Comparison of ENCODE assay signal across 1 cellular context in the genomic region with DNA sequence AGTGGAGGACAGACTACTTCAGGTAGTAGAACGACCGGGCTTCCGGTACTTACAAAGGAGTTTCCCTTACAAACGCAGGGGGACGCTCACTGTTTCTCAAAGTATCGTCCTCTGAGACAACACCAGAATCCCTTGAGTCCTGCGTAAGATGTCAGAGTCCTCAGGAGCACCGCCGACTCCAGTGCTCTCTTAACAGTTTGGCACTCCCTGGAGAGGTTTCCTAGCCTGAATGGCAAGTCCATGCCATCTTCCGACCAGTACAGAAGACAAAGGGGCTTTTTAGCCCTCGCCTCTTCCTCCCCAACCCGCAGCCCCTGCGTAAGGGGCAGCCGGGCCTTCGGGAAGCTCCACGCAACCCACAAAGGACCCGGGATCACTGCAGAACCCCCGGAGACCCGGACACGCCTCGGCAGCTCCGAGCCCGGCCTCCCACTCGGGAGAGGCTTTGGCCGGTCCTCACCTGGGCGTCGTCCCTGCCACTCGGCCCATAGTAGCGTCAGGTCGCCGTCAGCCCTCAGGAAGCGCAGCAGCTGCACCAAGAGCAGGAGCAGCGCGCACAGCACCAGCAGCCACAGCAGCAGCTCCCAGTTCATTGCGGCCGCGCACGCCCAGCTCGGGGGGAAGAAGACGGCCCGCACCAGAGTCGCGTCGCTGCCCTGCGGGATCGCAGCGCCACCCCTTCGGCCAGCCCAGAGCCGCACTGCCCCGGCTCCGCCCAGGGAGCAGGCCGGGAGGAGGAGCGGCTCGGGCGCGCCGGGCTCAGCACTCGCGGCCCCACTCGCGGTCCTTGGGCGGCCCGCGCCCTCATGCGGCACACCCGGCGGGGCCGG.
TF ChIP-seq lines count a peak whose summit lies in the region.

A gene with protein sequence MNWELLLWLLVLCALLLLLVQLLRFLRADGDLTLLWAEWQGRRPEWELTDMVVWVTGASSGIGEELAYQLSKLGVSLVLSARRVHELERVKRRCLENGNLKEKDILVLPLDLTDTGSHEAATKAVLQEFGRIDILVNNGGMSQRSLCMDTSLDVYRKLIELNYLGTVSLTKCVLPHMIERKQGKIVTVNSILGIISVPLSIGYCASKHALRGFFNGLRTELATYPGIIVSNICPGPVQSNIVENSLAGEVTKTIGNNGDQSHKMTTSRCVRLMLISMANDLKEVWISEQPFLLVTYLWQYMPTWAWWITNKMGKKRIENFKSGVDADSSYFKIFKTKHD (minus strand): TSS at position 682 of the 830 bp plus-strand sequence. CDS start 89 bp downstream, at position 593.

TF ChIP-seq in HepG2, 621 proteins besides CTCF, POLR2A, EP300 and RAD21 (continued from another document and continues in another):
- TF ChIP-seq, protein P1, sequence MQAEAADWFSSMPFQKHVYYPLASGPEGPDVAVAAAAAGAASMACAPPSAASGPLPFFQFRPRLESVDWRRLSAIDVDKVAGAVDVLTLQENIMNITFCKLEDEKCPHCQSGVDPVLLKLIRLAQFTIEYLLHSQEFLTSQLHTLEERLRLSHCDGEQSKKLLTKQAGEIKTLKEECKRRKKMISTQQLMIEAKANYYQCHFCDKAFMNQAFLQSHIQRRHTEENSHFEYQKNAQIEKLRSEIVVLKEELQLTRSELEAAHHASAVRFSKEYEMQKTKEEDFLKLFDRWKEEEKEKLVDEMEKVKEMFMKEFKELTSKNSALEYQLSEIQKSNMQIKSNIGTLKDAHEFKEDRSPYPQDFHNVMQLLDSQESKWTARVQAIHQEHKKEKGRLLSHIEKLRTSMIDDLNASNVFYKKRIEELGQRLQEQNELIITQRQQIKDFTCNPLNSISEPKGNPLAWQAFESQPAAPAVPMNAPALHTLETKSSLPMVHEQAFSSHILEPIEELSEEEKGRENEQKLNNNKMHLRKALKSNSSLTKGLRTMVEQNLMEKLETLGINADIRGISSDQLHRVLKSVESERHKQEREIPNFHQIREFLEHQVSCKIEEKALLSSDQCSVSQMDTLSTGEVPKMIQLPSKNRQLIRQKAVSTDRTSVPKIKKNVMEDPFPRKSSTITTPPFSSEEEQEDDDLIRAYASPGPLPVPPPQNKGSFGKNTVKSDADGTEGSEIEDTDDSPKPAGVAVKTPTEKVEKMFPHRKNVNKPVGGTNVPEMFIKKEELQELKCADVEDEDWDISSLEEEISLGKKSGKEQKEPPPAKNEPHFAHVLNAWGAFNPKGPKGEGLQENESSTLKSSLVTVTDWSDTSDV (CRISPR knock-in tag; IDR thresholded peaks at IDR 0.05), result no peak
- TF ChIP-seq DPF2 (CRISPR knock-in tag; IDR thresholded peaks at IDR 0.05; ENCODE audit: borderline replicate concordance, low read depth) (no peak), PHF21A (CRISPR knock-in tag; IDR thresholded peaks at IDR 0.05) (peak; percentile 69), SNAI1 (CRISPR knock-in tag; IDR thresholded peaks at IDR 0.05; ENCODE audit: borderline replicate concordance) (0 out of 2 replicates have a peak, but pooled peaks have one; percentile 59), KMT2A (CRISPR knock-in tag; IDR thresholded peaks at IDR 0.05) (peak; percentile 83), ZIK1 (CRISPR knock-in tag; IDR thresholded peaks at IDR 0.05; ENCODE audit: borderline replicate concordance, low read depth) (peak; percentile 84; the same call in 1 of the 2 replicates), JUNB (CRISPR knock-in tag; IDR thresholded peaks at IDR 0.05; ENCODE audit: borderline replicate concordance) (no peak), IKZF4 (CRISPR knock-in tag; IDR thresholded peaks at IDR 0.05; ENCODE audit: borderline replicate concordance, low read depth, not compliant biosample characterization) (peak; percentile 93), CENPT (CRISPR knock-in tag; IDR thresholded peaks at IDR 0.05; ENCODE audit: low read depth) (no peak), DMAP1 (CRISPR knock-in tag; IDR thresholded peaks at IDR 0.05) (peak; percentile 41; the same call in 1 of the 2 replicates), ZNF33B (CRISPR knock-in tag; IDR thresholded peaks at IDR 0.05) (0 out of 2 replicates have a peak, but pooled peaks have one; percentile 85), SYNCRIP (IDR thresholded peaks at IDR 0.05; ENCODE audit: insufficient read depth, low read depth, low read length) (no peak), ZNF670 (CRISPR knock-in tag; IDR thresholded peaks at IDR 0.05; ENCODE audit: borderline replicate concordance) (peak; percentile 20; the same call in 1 of the 2 replicates), CC2D1A (CRISPR knock-in tag; IDR thresholded peaks at IDR 0.05) (no peak), KAT7 (CRISPR knock-in tag; IDR thresholded peaks at IDR 0.05; ENCODE audit: borderline replicate concordance) (peak; percentile 91), ASH2L (IDR thresholded peaks at IDR 0.05; ENCODE audit: insufficient read length, low read depth, low read length) (peak; percentile 57), FOXO1 (CRISPR knock-in tag; IDR thresholded peaks at IDR 0.05) (peak; percentile 48), CHCHD3 (CRISPR knock-in tag; IDR thresholded peaks at IDR 0.05) (no peak), SALL2 (CRISPR knock-in tag; IDR thresholded peaks at IDR 0.05) (peak; percentile 78; the same call in 1 of the 2 replicates), REPIN1 (CRISPR knock-in tag; IDR thresholded peaks at IDR 0.05; ENCODE audit: borderline replicate concordance, low read depth) (0 out of 2 replicates have a peak, but pooled peaks have one; percentile 58), ZNF225 (CRISPR knock-in tag; IDR thresholded peaks at IDR 0.05) (peak; percentile 57; the same call in 1 of the 2 replicates), ZNF567 (CRISPR knock-in tag; IDR thresholded peaks at IDR 0.05; ENCODE audit: borderline replicate concordance) (0 out of 2 replicates have a peak, but pooled peaks have one; percentile 13), ZMYM4 (CRISPR knock-in tag; IDR thresholded peaks at IDR 0.05) (peak; percentile 84), MTF2 (CRISPR knock-in tag; IDR thresholded peaks at IDR 0.05; ENCODE audit: borderline replicate concordance) (peak; percentile 94; the same call in 1 of the 2 replicates), REXO4 (CRISPR knock-in tag; IDR thresholded peaks at IDR 0.05; ENCODE audit: borderline replicate concordance) (no peak), TARDBP (CRISPR knock-in tag; IDR thresholded peaks at IDR 0.05) (no peak), NONO (IDR thresholded peaks at IDR 0.05) (no peak), NONO (CRISPR knock-in tag; conservative IDR thresholded peaks at IDR 0.05) (peak; percentile 86), SMAD1 (CRISPR knock-in tag; IDR thresholded peaks at IDR 0.05; ENCODE audit: borderline replicate concordance, low read depth) (no peak), DR1 (CRISPR knock-in tag; IDR thresholded peaks at IDR 0.05) (peak; percentile 70; the same call in 1 of the 2 replicates), YEATS4 (CRISPR knock-in tag; IDR thresholded peaks at IDR 0.05; ENCODE audit: borderline replicate concordance) (peak; percentile 78), ZNF251 (CRISPR knock-in tag; IDR thresholded peaks at IDR 0.05) (no peak), RFXAP (CRISPR knock-in tag; IDR thresholded peaks at IDR 0.05; ENCODE audit: borderline replicate concordance) (peak; percentile 59; the same call in 1 of the 2 replicates), TAF1 (CRISPR knock-in tag; IDR thresholded peaks at IDR 0.05) (peak; percentile 91), ZNF556 (CRISPR knock-in tag; IDR thresholded peaks at IDR 0.05; ENCODE audit: borderline replicate concordance) (peak; percentile 87; the same call in 1 of the 2 replicates), ELF3 (CRISPR knock-in tag; IDR thresholded peaks at IDR 0.05) (peak; percentile 57; the same call in 1 of the 2 replicates), ZNF747 (CRISPR knock-in tag; IDR thresholded peaks at IDR 0.05; ENCODE audit: borderline replicate concordance) (peak; percentile 73)
- TF ChIP-seq, protein P2, sequence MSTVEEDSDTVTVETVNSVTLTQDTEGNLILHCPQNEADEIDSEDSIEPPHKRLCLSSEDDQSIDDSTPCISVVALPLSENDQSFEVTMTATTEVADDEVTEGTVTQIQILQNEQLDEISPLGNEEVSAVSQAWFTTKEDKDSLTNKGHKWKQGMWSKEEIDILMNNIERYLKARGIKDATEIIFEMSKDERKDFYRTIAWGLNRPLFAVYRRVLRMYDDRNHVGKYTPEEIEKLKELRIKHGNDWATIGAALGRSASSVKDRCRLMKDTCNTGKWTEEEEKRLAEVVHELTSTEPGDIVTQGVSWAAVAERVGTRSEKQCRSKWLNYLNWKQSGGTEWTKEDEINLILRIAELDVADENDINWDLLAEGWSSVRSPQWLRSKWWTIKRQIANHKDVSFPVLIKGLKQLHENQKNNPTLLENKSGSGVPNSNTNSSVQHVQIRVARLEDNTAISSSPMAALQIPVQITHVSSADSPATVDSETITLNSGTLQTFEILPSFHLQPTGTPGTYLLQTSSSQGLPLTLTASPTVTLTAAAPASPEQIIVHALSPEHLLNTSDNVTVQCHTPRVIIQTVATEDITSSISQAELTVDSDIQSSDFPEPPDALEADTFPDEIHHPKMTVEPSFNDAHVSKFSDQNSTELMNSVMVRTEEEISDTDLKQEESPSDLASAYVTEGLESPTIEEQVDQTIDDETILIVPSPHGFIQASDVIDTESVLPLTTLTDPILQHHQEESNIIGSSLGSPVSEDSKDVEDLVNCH (CRISPR knock-in tag; IDR thresholded peaks at IDR 0.05), result no peak
- TF ChIP-seq, protein P3, sequence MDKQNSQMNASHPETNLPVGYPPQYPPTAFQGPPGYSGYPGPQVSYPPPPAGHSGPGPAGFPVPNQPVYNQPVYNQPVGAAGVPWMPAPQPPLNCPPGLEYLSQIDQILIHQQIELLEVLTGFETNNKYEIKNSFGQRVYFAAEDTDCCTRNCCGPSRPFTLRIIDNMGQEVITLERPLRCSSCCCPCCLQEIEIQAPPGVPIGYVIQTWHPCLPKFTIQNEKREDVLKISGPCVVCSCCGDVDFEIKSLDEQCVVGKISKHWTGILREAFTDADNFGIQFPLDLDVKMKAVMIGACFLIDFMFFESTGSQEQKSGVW (CRISPR knock-in tag; IDR thresholded peaks at IDR 0.05; ENCODE audit: borderline replicate concordance), result no peak
- TF ChIP-seq, protein P4, sequence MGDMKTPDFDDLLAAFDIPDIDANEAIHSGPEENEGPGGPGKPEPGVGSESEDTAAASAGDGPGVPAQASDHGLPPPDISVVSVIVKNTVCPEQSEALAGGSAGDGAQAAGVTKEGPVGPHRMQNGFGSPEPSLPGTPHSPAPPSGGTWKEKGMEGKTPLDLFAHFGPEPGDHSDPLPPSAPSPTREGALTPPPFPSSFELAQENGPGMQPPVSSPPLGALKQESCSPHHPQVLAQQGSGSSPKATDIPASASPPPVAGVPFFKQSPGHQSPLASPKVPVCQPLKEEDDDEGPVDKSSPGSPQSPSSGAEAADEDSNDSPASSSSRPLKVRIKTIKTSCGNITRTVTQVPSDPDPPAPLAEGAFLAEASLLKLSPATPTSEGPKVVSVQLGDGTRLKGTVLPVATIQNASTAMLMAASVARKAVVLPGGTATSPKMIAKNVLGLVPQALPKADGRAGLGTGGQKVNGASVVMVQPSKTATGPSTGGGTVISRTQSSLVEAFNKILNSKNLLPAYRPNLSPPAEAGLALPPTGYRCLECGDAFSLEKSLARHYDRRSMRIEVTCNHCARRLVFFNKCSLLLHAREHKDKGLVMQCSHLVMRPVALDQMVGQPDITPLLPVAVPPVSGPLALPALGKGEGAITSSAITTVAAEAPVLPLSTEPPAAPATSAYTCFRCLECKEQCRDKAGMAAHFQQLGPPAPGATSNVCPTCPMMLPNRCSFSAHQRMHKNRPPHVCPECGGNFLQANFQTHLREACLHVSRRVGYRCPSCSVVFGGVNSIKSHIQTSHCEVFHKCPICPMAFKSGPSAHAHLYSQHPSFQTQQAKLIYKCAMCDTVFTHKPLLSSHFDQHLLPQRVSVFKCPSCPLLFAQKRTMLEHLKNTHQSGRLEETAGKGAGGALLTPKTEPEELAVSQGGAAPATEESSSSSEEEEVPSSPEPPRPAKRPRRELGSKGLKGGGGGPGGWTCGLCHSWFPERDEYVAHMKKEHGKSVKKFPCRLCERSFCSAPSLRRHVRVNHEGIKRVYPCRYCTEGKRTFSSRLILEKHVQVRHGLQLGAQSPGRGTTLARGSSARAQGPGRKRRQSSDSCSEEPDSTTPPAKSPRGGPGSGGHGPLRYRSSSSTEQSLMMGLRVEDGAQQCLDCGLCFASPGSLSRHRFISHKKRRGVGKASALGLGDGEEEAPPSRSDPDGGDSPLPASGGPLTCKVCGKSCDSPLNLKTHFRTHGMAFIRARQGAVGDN (CRISPR knock-in tag; IDR thresholded peaks at IDR 0.05), result peak; percentile 93
- TF ChIP-seq, protein P5, sequence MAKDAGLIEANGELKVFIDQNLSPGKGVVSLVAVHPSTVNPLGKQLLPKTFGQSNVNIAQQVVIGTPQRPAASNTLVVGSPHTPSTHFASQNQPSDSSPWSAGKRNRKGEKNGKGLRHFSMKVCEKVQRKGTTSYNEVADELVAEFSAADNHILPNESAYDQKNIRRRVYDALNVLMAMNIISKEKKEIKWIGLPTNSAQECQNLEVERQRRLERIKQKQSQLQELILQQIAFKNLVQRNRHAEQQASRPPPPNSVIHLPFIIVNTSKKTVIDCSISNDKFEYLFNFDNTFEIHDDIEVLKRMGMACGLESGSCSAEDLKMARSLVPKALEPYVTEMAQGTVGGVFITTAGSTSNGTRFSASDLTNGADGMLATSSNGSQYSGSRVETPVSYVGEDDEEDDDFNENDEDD (CRISPR knock-in tag; IDR thresholded peaks at IDR 0.05; ENCODE audit: borderline replicate concordance), result peak; percentile 21; the same call in 1 of the 2 replicates
- TF ChIP-seq, protein P6, sequence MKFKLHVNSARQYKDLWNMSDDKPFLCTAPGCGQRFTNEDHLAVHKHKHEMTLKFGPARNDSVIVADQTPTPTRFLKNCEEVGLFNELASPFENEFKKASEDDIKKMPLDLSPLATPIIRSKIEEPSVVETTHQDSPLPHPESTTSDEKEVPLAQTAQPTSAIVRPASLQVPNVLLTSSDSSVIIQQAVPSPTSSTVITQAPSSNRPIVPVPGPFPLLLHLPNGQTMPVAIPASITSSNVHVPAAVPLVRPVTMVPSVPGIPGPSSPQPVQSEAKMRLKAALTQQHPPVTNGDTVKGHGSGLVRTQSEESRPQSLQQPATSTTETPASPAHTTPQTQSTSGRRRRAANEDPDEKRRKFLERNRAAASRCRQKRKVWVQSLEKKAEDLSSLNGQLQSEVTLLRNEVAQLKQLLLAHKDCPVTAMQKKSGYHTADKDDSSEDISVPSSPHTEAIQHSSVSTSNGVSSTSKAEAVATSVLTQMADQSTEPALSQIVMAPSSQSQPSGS (CRISPR knock-in tag; IDR thresholded peaks at IDR 0.05), result peak; percentile 44; the same call in 1 of the 2 replicates
- TF ChIP-seq, protein P7, sequence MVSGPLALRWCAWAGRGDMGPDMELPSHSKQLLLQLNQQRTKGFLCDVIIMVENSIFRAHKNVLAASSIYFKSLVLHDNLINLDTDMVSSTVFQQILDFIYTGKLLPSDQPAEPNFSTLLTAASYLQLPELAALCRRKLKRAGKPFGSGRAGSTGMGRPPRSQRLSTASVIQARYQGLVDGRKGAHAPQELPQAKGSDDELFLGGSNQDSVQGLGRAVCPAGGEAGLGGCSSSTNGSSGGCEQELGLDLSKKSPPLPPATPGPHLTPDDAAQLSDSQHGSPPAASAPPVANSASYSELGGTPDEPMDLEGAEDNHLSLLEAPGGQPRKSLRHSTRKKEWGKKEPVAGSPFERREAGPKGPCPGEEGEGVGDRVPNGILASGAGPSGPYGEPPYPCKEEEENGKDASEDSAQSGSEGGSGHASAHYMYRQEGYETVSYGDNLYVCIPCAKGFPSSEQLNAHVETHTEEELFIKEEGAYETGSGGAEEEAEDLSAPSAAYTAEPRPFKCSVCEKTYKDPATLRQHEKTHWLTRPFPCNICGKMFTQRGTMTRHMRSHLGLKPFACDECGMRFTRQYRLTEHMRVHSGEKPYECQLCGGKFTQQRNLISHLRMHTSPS (CRISPR knock-in tag; IDR thresholded peaks at IDR 0.05; ENCODE audit: low read depth), result peak; percentile 63
